ENCODE assay signal across 9 cellular contexts in genomic region chr1:40384887-40385286, GRCh38. TPM values are rescaled to one million over a fixed set of nuclear protein-coding genes. Genes with fewer than 3 reads are reported as not detected.
DNase-seq lines count a peak whose midpoint lies in the region; ATAC-seq and TF ChIP-seq lines count a peak whose summit lies in the region.
"Had no signal": no experiment of that assay in that cellular context is flagged by ENCODE, and none has a peak within 500 bp of the region (broad histone marks: within the 10 kb centered on the region; RNA-seq: fewer than 3 reads in every experiment).

No MANE protein-coding gene starts in this region.

- peak overlapping the region; percentile 68 for H3K9ac ChIP-seq in mucosa of stomach (ENCODE audit: low read length)

- 65 to 80% methylated on average over 6 of the region's 6 CpGs for WGBS in upper lobe of left lung, 2 donors

- H3K4me1 ChIP-seq in mucosa of stomach (ENCODE audit: control insufficient read depth, insufficient read depth, low read length) (peaks cover 85% of the 10 kb centered on the region), upper lobe of left lung (peaks cover 37 to 85% (median 78%) of the 10 kb centered on the region in 4 donors)

- no peak for TF ChIP-seq CTCF in upper lobe of left lung (IDR thresholded peaks at IDR 0.05)

- H3K9me3 Mint-ChIP-seq in activated naive CD4-positive, alpha-beta T cell treated with anti-CD3 and anti-CD28 coated beads, Interleukin-2, amount 50 U/mL, for 24 hours = no peaks in the 10 kb centered on the region
- H3K9me3 Mint-ChIP-seq in activated naive CD8-positive, alpha-beta T cell (ENCODE audit: low read depth) = no peaks in the 10 kb centered on the region

- H3K4me3 Mint-ChIP-seq in activated naive CD4-positive, alpha-beta T cell treated with anti-CD3 and anti-CD28 coated beads, Interleukin-2, amount 50 U/mL, for 24 hours = peak overlapping the region; percentile 91
- H3K4me3 Mint-ChIP-seq in activated naive CD8-positive, alpha-beta T cell = peak overlapping the region; percentile 91

- no peaks in the 10 kb centered on the region for H3K36me3 ChIP-seq in mucosa of stomach (ENCODE audit: control insufficient read depth, insufficient read depth, low read length)
- H3K36me3 ChIP-seq in upper lobe of left lung = peaks cover 0 to 6% (median 0%) of the 10 kb centered on the region in 4 donors

- TF ChIP-seq EP300 in upper lobe of left lung (IDR thresholded peaks at IDR 0.05) = no peak

- no peaks in the 10 kb centered on the region for H3K9me3 ChIP-seq in mucosa of stomach (ENCODE audit: control insufficient read depth, low read length)
- no peaks in the 10 kb centered on the region for H3K9me3 ChIP-seq in upper lobe of left lung

- H3K27ac ChIP-seq in upper lobe of left lung = peak overlapping the region; percentile 85 to 93 (median 90)

- H3K27me3 ChIP-seq in mucosa of stomach (ENCODE audit: control insufficient read depth, insufficient read depth, low read length) (no peaks in the 10 kb centered on the region), upper lobe of left lung (no peaks in the 10 kb centered on the region)

- peak overlapping the region; percentile 99 for H3K27ac Mint-ChIP-seq in activated naive CD4-positive, alpha-beta T cell treated with anti-CD3 and anti-CD28 coated beads, Interleukin-2, amount 50 U/mL, for 24 hours
- peak overlapping the region; percentile 100 for H3K27ac Mint-ChIP-seq in activated naive CD8-positive, alpha-beta T cell

- peaks cover 91% of the 10 kb centered on the region for H3K4me1 Mint-ChIP-seq in activated naive CD4-positive, alpha-beta T cell treated with anti-CD3 and anti-CD28 coated beads, Interleukin-2, amount 50 U/mL, for 24 hours
- peaks cover 92% of the 10 kb centered on the region for H3K4me1 Mint-ChIP-seq in activated naive CD8-positive, alpha-beta T cell (ENCODE audit: low read depth)

- peaks cover 20% of the 10 kb centered on the region for H3K36me3 Mint-ChIP-seq in activated naive CD4-positive, alpha-beta T cell treated with anti-CD3 and anti-CD28 coated beads, Interleukin-2, amount 50 U/mL, for 24 hours
- peaks cover 16% of the 10 kb centered on the region for H3K36me3 Mint-ChIP-seq in activated naive CD8-positive, alpha-beta T cell

- H3K27me3 Mint-ChIP-seq in activated naive CD4-positive, alpha-beta T cell treated with anti-CD3 and anti-CD28 coated beads, Interleukin-2, amount 50 U/mL, for 24 hours = no peaks in the 10 kb centered on the region
- no peaks in the 10 kb centered on the region for H3K27me3 Mint-ChIP-seq in activated naive CD8-positive, alpha-beta T cell

- H3K4me3 ChIP-seq in mucosa of stomach (ENCODE audit: low read length) = no peak overlapping the region
- no peak overlapping the region for H3K4me3 ChIP-seq in upper lobe of left lung

- in situ Hi-C loops in ACHN (cut with HindIII; ENCODE audit: low pct_ligation_motif_present, low pct_unique_long_range_greater_than_20kb, low sequenced_read_pairs) = no loop called here

- no peak for TF ChIP-seq POLR2A in upper lobe of left lung (IDR thresholded peaks at IDR 0.05)

- ATAC-seq in upper lobe of left lung (ENCODE audit: low FRiP score in 2 of 2) = no peak

- DNase-seq in activated naive CD4-positive, alpha-beta T cell (lab: John Stamatoyannopoulos, UW) = no peak
- DNase-seq in upper lobe of left lung (no peak), ACHN (no peak), NCI-H2107 (lab: John Stamatoyannopoulos, UW) (no peak), NCI-H748 treated with DMSO at 0.1 percent for 48 hours (lab: John Stamatoyannopoulos, UW) (no peak)
- DNase-seq: activated CD4-positive, CD25-positive, alpha-beta regulatory T cell treated with anti-CD3 and anti-CD28 coated beads, Interleukin-2, amount 50 U/mL, for 72 hours had no signal

RNA-seq across cellular contexts. Expression of gene SMAP2, which starts 11.4 kb away (rescaled TPM):
- total RNA-seq in upper lobe of left lung = 10 to 100 TPM; 68.7 to 95.3 (median 72.2) TPM
